8 cellular contexts compared by ENCODE assay signal in the genomic region with DNA sequence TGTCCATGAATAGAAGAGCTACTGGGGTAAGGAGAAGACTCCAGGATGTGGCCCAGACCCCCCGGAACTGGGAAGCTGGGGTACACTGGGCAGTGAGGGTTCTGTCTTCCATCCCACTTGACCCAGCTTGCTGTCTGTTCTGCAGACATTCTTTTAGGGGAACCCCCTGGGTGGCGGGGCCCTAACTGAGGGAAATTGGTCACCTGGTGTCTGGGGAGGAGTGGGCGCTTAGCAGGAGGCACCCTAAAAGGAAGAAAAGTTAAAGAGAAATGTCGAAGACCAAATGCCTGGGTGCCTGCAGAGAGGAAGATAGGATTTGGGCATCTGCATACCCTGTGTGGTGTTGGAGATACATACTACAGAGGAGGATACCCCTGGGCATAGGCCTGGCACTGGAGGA. TPM values are rescaled to one million over a fixed set of nuclear protein-coding genes. Genes with fewer than 3 reads are reported as not detected.
DNase-seq lines count a peak whose midpoint lies in the region; ATAC-seq and TF ChIP-seq lines count a peak whose summit lies in the region.

No MANE protein-coding gene starts in this region.

- H3K9me2 ChIP-seq in SK-N-SH, result no peaks in the 10 kb centered on the region

- peak overlapping the region; percentile 83 for H3K4me3 Mint-ChIP-seq in activated T-helper 1 cell treated with anti-CD3 and anti-CD28 coated beads, Interleukin-12 subunit alpha, Interleukin-12 subunit beta, Interleukin-2, Interleukin-4 antibody, amounts not matched to agents 30 ng/mL and 10 ng/mL and 1 ng/mL, durations not matched to agents 14 hours and 24 hours and 36 hours
- peak overlapping the region; percentile 88 for H3K4me3 Mint-ChIP-seq in stimulated activated memory B cell treated with anti-CD40 and anti-IgM and Interleukin-4, amounts not matched to agents 10 μg/mL and 1 μg/mL and 100 μg/mL, for 72 hours

- H3K4me3 ChIP-seq in SK-N-SH (ENCODE audit: low read depth in 2 of 2, low read length in 1 of 2) (peak overlapping the region; percentile 65 to 88), iPS-18a (ENCODE audit: low read length) (peak overlapping the region; percentile 82)

- TF ChIP-seq CTCF in SK-N-SH (IDR thresholded peaks at IDR 0.05), result no peak

- H3K9ac ChIP-seq in SK-N-SH (peak overlapping the region; percentile 90), iPS-18a (ENCODE audit: low read length) (peak overlapping the region; percentile 64)

- H3K27me3 ChIP-seq in SK-N-SH (ENCODE audit: insufficient read depth), result no peaks in the 10 kb centered on the region
- peaks cover 8% of the 10 kb centered on the region for H3K27me3 ChIP-seq in iPS-18a (ENCODE audit: control insufficient read depth, insufficient read depth, low read length)

- no peak for TF ChIP-seq EP300 in SK-N-SH (IDR thresholded peaks at IDR 0.05; ENCODE audit: borderline replicate concordance in 1 of 2, low read depth in 1 of 2, low read length in 1 of 2)

- H3K9me3 ChIP-seq in SK-N-SH, result no peaks in the 10 kb centered on the region
- H3K9me3 ChIP-seq in iPS-18a (ENCODE audit: control insufficient read depth, low read depth, low read length), result no peaks in the 10 kb centered on the region

- peaks cover 4% of the 10 kb centered on the region; the same call in 1 of the 2 replicates for H4K20me1 ChIP-seq in SK-N-SH (ENCODE audit: insufficient read depth)

- POLR2A ChIA-PET in SK-N-SH (lab: Yijun Ruan, JAX), result interaction anchor here (0.8 to 3.7 kb wide), 4 partner anchors 8 to 62 kb away, joined by 3 to 43 read pairs (median 4); a partner anchor contains a TSS

- H3K36me3 ChIP-seq in SK-N-SH (replicated peaks in 1 of 2; ENCODE audit: control insufficient read depth in 1 of 2, insufficient read depth in 2 of 2, low read length in 1 of 2), result peaks cover 29 to 31% of the 10 kb centered on the region in 2 experiments
- no peaks in the 10 kb centered on the region for H3K36me3 ChIP-seq in iPS-18a (ENCODE audit: control insufficient read depth, low read depth, low read length)

- H3K4me1 ChIP-seq in SK-N-SH (ENCODE audit: control insufficient read depth in 1 of 2, insufficient read depth in 2 of 2, low read depth in 1 of 2, low read length in 1 of 2) (peaks cover 15 to 18% of the 10 kb centered on the region in 2 experiments; a peak in 3 of 4 replicates), iPS-18a (ENCODE audit: control insufficient read depth, low read depth, low read length) (peaks cover 13% of the 10 kb centered on the region)

- peak overlapping the region; percentile 38 to 84 for H3K27ac ChIP-seq in SK-N-SH (ENCODE audit: low read depth in 2 of 2, low read length in 1 of 2)
- H3K27ac ChIP-seq in iPS-18a (ENCODE audit: low read length), result no peak overlapping the region

- no peak for ATAC-seq in SK-N-SH treated with all-trans-retinoic acid at 6 μM for 48 hours
- no peak for ATAC-seq in stimulated activated memory B cell treated with anti-CD40 and anti-IgM and Interleukin-4, amounts not matched to agents 10 μg/mL and 1 μg/mL and 100 μg/mL, for 72 hours

- 35% methylated on average over 4 of the region's 4 CpGs for WGBS in SK-N-SH (ENCODE audit: low lambda C conversion rate)

- no peaks in the 10 kb centered on the region for H3K9me3 Mint-ChIP-seq in activated T-helper 1 cell treated with anti-CD3 and anti-CD28 coated beads, Interleukin-12 subunit alpha, Interleukin-12 subunit beta, Interleukin-2, Interleukin-4 antibody, amounts not matched to agents 30 ng/mL and 10 ng/mL and 1 ng/mL, durations not matched to agents 14 hours and 24 hours and 36 hours
- H3K9me3 Mint-ChIP-seq in stimulated activated memory B cell treated with anti-CD40 and anti-IgM and Interleukin-4, amounts not matched to agents 10 μg/mL and 1 μg/mL and 100 μg/mL, for 72 hours, result no peaks in the 10 kb centered on the region

- no peak overlapping the region for H3K27ac Mint-ChIP-seq in activated T-helper 1 cell treated with anti-CD3 and anti-CD28 coated beads, Interleukin-12 subunit alpha, Interleukin-12 subunit beta, Interleukin-2, Interleukin-4 antibody, amounts not matched to agents 30 ng/mL and 10 ng/mL and 1 ng/mL, durations not matched to agents 14 hours and 24 hours and 36 hours
- H3K27ac Mint-ChIP-seq in stimulated activated memory B cell treated with anti-CD40 and anti-IgM and Interleukin-4, amounts not matched to agents 10 μg/mL and 1 μg/mL and 100 μg/mL, for 72 hours, result no peak overlapping the region

- peaks cover 21% of the 10 kb centered on the region for H3F3A ChIP-seq in SK-N-SH (replicated peaks; ENCODE audit: insufficient read depth)

- CTCF ChIA-PET in SK-N-SH (lab: Yijun Ruan, JAX), result interaction anchor here (0.6 to 7.9 kb wide), 15 partner anchors 8 to 450 kb away, joined by 3 to 116 read pairs (median 3); a partner anchor contains a TSS

- peak overlapping the region; percentile 33; the same call in 1 of the 2 replicates for H2AFZ ChIP-seq in SK-N-SH (ENCODE audit: low read depth)

- intact Hi-C loops in activated T-helper 1 cell treated with anti-CD3 and anti-CD28 coated beads, Interleukin-12 subunit alpha, Interleukin-12 subunit beta, Interleukin-2, Interleukin-4 antibody, amounts not matched to agents 30 ng/mL and 10 ng/mL and 1 ng/mL, durations not matched to agents 14 hours and 24 hours and 36 hours (cut with micrococcal nuclease), result no loop called here

- DNase-seq in SK-N-SH (no peak), GF-D8 (lab: John Stamatoyannopoulos, UW) (no peak), OCI-M2 (lab: John Stamatoyannopoulos, UW; ENCODE audit: unreplicated experiment) (no peak)
- DNase-seq in activated T-helper 1 cell treated with anti-CD3 and anti-CD28 coated beads, Interleukin-12 subunit alpha, Interleukin-12 subunit beta, Interleukin-2, Interleukin-4 antibody, amounts not matched to agents 30 ng/mL and 10 ng/mL and 1 ng/mL, durations not matched to agents 14 hours and 24 hours and 36 hours (ENCODE audit: low spot score), result no peak
- DNase-seq in stimulated activated naive CD4-positive, alpha-beta T cell treated with Interleukin-2 at 50 U/mL for 16 hours (lab: John Stamatoyannopoulos, UW), result no peak

- no peak for TF ChIP-seq RAD21 in SK-N-SH (IDR thresholded peaks at IDR 0.05; ENCODE audit: low read length)

- peaks cover 14% of the 10 kb centered on the region for H3K4me1 Mint-ChIP-seq in activated T-helper 1 cell treated with anti-CD3 and anti-CD28 coated beads, Interleukin-12 subunit alpha, Interleukin-12 subunit beta, Interleukin-2, Interleukin-4 antibody, amounts not matched to agents 30 ng/mL and 10 ng/mL and 1 ng/mL, durations not matched to agents 14 hours and 24 hours and 36 hours (ENCODE audit: low read depth)
- peaks cover 18% of the 10 kb centered on the region for H3K4me1 Mint-ChIP-seq in stimulated activated memory B cell treated with anti-CD40 and anti-IgM and Interleukin-4, amounts not matched to agents 10 μg/mL and 1 μg/mL and 100 μg/mL, for 72 hours

- H3K27me3 Mint-ChIP-seq in activated T-helper 1 cell treated with anti-CD3 and anti-CD28 coated beads, Interleukin-12 subunit alpha, Interleukin-12 subunit beta, Interleukin-2, Interleukin-4 antibody, amounts not matched to agents 30 ng/mL and 10 ng/mL and 1 ng/mL, durations not matched to agents 14 hours and 24 hours and 36 hours (ENCODE audit: insufficient read depth), result peaks cover 11% of the 10 kb centered on the region
- H3K27me3 Mint-ChIP-seq in stimulated activated memory B cell treated with anti-CD40 and anti-IgM and Interleukin-4, amounts not matched to agents 10 μg/mL and 1 μg/mL and 100 μg/mL, for 72 hours, result no peaks in the 10 kb centered on the region

- peak overlapping the region; percentile 99 for H3K4me2 ChIP-seq in SK-N-SH

- H3K79me2 ChIP-seq in SK-N-SH (ENCODE audit: insufficient read depth), result peaks cover 30% of the 10 kb centered on the region

- peaks cover 11% of the 10 kb centered on the region for H3K36me3 Mint-ChIP-seq in activated T-helper 1 cell treated with anti-CD3 and anti-CD28 coated beads, Interleukin-12 subunit alpha, Interleukin-12 subunit beta, Interleukin-2, Interleukin-4 antibody, amounts not matched to agents 30 ng/mL and 10 ng/mL and 1 ng/mL, durations not matched to agents 14 hours and 24 hours and 36 hours (ENCODE audit: low read depth)
- peaks cover 30% of the 10 kb centered on the region for H3K36me3 Mint-ChIP-seq in stimulated activated memory B cell treated with anti-CD40 and anti-IgM and Interleukin-4, amounts not matched to agents 10 μg/mL and 1 μg/mL and 100 μg/mL, for 72 hours

RNA-seq across cellular contexts. Expression of a gene that starts 1.0 kb away (rescaled TPM):
- 616 and 704 TPM in 2 replicates for polyA plus RNA-seq in SK-N-SH (2012; rRNA removed)
- polyA plus RNA-seq in SK-N-SH (2012; cell fraction: cytosol; rRNA removed), result 481 and 593 TPM in 2 replicates
- 340 and 390 TPM in 2 replicates for polyA plus RNA-seq in SK-N-SH (2012; cell fraction: nucleus; rRNA removed)
- total RNA-seq in activated T-helper 1 cell treated with anti-CD3 and anti-CD28 coated beads, Interleukin-12 subunit alpha, Interleukin-12 subunit beta, Interleukin-2, Interleukin-4 antibody, amounts not matched to agents 30 ng/mL and 10 ng/mL and 1 ng/mL, durations not matched to agents 14 hours and 24 hours and 36 hours, result 45.7 and 53.3 TPM in 2 replicates

RNA-seq across cellular contexts. Expression of a gene that starts 10.1 kb away (rescaled TPM):
- 17.4 and 54.3 TPM in 2 replicates for polyA plus RNA-seq in SK-N-SH (2012; rRNA removed)
- 48.7 and 59.7 TPM in 2 replicates for polyA plus RNA-seq in SK-N-SH (2012; cell fraction: cytosol; rRNA removed)
- 65.5 and 96.9 TPM in 2 replicates for polyA plus RNA-seq in SK-N-SH (2012; cell fraction: nucleus; rRNA removed)
- 0.10 and 0.21 TPM in 2 replicates for total RNA-seq in activated T-helper 1 cell treated with anti-CD3 and anti-CD28 coated beads, Interleukin-12 subunit alpha, Interleukin-12 subunit beta, Interleukin-2, Interleukin-4 antibody, amounts not matched to agents 30 ng/mL and 10 ng/mL and 1 ng/mL, durations not matched to agents 14 hours and 24 hours and 36 hours

RNA-seq across cellular contexts. Expression of a gene that starts 24.8 kb away (rescaled TPM):
- polyA plus RNA-seq in SK-N-SH (2012; rRNA removed), result 0.64 and 0.68 TPM in 2 replicates
- polyA plus RNA-seq in SK-N-SH (2012; cell fraction: cytosol; rRNA removed), result 0.51 and 0.62 TPM in 2 replicates
- 3.7 and 7.0 TPM in 2 replicates for polyA plus RNA-seq in SK-N-SH (2012; cell fraction: nucleus; rRNA removed)
- 0.08 TPM in 1 of 2 replicates, not detected in the other for total RNA-seq in activated T-helper 1 cell treated with anti-CD3 and anti-CD28 coated beads, Interleukin-12 subunit alpha, Interleukin-12 subunit beta, Interleukin-2, Interleukin-4 antibody, amounts not matched to agents 30 ng/mL and 10 ng/mL and 1 ng/mL, durations not matched to agents 14 hours and 24 hours and 36 hours

RNA-seq across cellular contexts. Expression of a gene that starts 28.4 kb away (rescaled TPM):
- 4,174 and 5,753 TPM in 2 replicates for polyA plus RNA-seq in SK-N-SH (2012; rRNA removed)
- 2,518 and 3,426 TPM in 2 replicates for polyA plus RNA-seq in SK-N-SH (2012; cell fraction: cytosol; rRNA removed)
- polyA plus RNA-seq in SK-N-SH (2012; cell fraction: nucleus; rRNA removed), result 3,662 and 5,083 TPM in 2 replicates
- total RNA-seq in activated T-helper 1 cell treated with anti-CD3 and anti-CD28 coated beads, Interleukin-12 subunit alpha, Interleukin-12 subunit beta, Interleukin-2, Interleukin-4 antibody, amounts not matched to agents 30 ng/mL and 10 ng/mL and 1 ng/mL, durations not matched to agents 14 hours and 24 hours and 36 hours, result 0.36 and 0.47 TPM in 2 replicates

RNA-seq across cellular contexts. Expression of a gene that starts 45.5 kb away (rescaled TPM):
- polyA plus RNA-seq in SK-N-SH (2012; rRNA removed), result not detected in 2 replicates
- not detected in 2 replicates for polyA plus RNA-seq in SK-N-SH (2012; cell fraction: cytosol; rRNA removed)
- polyA plus RNA-seq in SK-N-SH (2012; cell fraction: nucleus; rRNA removed), result not detected in 2 replicates
- total RNA-seq in activated T-helper 1 cell treated with anti-CD3 and anti-CD28 coated beads, Interleukin-12 subunit alpha, Interleukin-12 subunit beta, Interleukin-2, Interleukin-4 antibody, amounts not matched to agents 30 ng/mL and 10 ng/mL and 1 ng/mL, durations not matched to agents 14 hours and 24 hours and 36 hours, result not detected in 2 replicates
